8 cellular contexts compared by ENCODE assay signal in the genomic region with DNA sequence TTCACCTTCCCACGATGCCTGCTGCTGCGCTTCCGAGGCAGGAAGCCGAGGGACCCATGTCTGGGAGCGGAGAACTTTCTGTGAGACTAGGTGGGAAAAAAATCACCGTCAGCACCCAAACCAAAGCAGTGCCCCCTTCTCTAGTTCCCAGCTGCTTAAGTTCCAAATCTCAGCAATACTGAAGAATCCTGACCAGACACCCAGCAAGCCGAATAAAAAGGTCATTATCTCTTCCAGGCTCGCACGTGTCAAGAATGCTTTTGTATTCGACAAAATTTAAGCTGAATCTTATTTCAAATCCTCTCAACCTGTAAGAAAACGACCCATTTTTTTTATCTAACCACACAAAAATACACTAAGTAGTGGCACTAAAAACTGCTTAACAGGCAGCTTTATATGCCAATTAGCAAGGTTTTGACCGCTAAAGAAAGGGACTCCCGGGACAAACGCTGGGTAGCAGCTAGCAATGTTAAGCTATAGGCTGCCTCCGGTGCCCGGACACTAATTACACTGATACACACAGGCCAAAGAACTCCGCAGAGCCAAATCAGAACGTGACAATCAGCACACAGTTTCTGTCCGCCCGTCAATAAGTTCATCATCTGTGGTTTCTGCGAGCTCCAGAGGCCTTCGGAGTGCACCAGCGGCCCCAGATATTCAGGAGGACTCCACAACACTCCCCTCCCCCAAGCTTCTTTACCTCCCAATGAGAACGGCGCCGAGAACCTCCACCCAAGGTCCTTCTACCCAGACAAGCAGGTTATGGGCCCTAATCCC. TPM values are rescaled to one million over a fixed set of nuclear protein-coding genes. Genes with fewer than 3 reads are reported as not detected.
DNase-seq lines count a peak whose midpoint lies in the region; ATAC-seq, FAIRE-seq and TF ChIP-seq lines count a peak whose summit lies in the region.

No MANE protein-coding gene starts in this region.

- TF ChIP-seq CTCF in AG10803 (conservative IDR thresholded peaks at IDR 0.05; ENCODE audit: low read length) (no peak), dorsolateral prefrontal cortex (IDR thresholded peaks at IDR 0.05 in 54 of 56, conservative IDR thresholded peaks at IDR 0.05 in 2 of 56; ENCODE audit: low read depth in 1 of 56, partially characterized antibody in 56 of 56) (no peak), mesothelial cell of epicardium (IDR thresholded peaks at IDR 0.05; ENCODE audit: unreplicated experiment) (no peak), vagina (IDR thresholded peaks at IDR 0.05) (no peak)

- DNase-seq in AG10803 (ENCODE audit: low read depth) (peak; percentile 44), RPMI8226 (peak; percentile 55), dorsolateral prefrontal cortex (peak in 1 of 10 donors; percentile 30), mesothelial cell of epicardium (ENCODE audit: low spot score in 2 of 2, unreplicated experiment in 2 of 2) (no peak), vagina (ENCODE audit: extremely low spot score in 2 of 2) (peak in 1 of 2 donors; percentile 88), urothelium cell line (ENCODE audit: low spot score) (no peak), NCI-H510A (lab: John Stamatoyannopoulos, UW) (no peak)

- no peaks in the 10 kb centered on the region for H3K9me3 Mint-ChIP-seq in mesothelial cell of epicardium

- peak overlapping the region; percentile 100 for H3K4me3 Mint-ChIP-seq in mesothelial cell of epicardium

- ATAC-seq in GM21723 (IDR thresholded peaks at IDR 0.05; ENCODE audit: unreplicated experiment): peak; percentile 21

- no peaks in the 10 kb centered on the region for H3K27me3 Mint-ChIP-seq in mesothelial cell of epicardium (ENCODE audit: low read depth)

- FAIRE-seq in urothelium cell line (lab: Jason Lieb, UNC): no peak

- no peak for TF ChIP-seq POLR2A in vagina (IDR thresholded peaks at IDR 0.05)

- H3K27ac ChIP-seq in dorsolateral prefrontal cortex: peak overlapping the region; percentile 85 to 100 (median 99)
- H3K27ac ChIP-seq in vagina: peak overlapping the region; percentile 98

- H3K4me1 Mint-ChIP-seq in mesothelial cell of epicardium: peaks cover 35% of the 10 kb centered on the region

- no peaks in the 10 kb centered on the region for H3K9me3 ChIP-seq in vagina

- intact Hi-C loops in dorsolateral prefrontal cortex (cut with DNase I): loop anchor here (1.0 to 10.0 kb wide), 9 partner anchors 31 to 554 kb away; a partner anchor contains a TSS
- intact Hi-C loops in vagina (cut with DNase I): loop anchor here (2.0 to 10.0 kb wide), 3 partner anchors 84 to 454 kb away; no protein-coding TSS in a partner anchor

- H3K27me3 ChIP-seq in dorsolateral prefrontal cortex (no peaks in the 10 kb centered on the region), vagina (no peaks in the 10 kb centered on the region)

- peak overlapping the region; percentile 94 for H3K4me3 ChIP-seq in AG10803 (ENCODE audit: low read length)
- peak overlapping the region; percentile 60 to 95 (median 79) for H3K4me3 ChIP-seq in dorsolateral prefrontal cortex
- H3K4me3 ChIP-seq in vagina: peak overlapping the region; percentile 82 to 90

- H3K4me1 ChIP-seq in vagina: peaks cover 56% of the 10 kb centered on the region

- H3K27ac Mint-ChIP-seq in mesothelial cell of epicardium: peak overlapping the region; percentile 99

- H3K36me3 Mint-ChIP-seq in mesothelial cell of epicardium: peaks cover 26% of the 10 kb centered on the region

- peaks cover 0 to 44% of the 10 kb centered on the region in 2 donors for H3K36me3 ChIP-seq in vagina

RNA-seq across cellular contexts. Expression of a gene that starts 0.7 kb away (rescaled TPM):
- total RNA-seq in dorsolateral prefrontal cortex (100 to 1,000 TPM; 562 to 963 (median 699) TPM), mesothelial cell of epicardium (2,423 to 2,513 TPM (median 2,494 TPM) in 3 replicates), vagina (2,613 TPM)

RNA-seq across cellular contexts. Expression of a gene that starts 31.1 kb away (rescaled TPM):
- 100 to 1,000 TPM; 108 to 421 (median 288) TPM for total RNA-seq in dorsolateral prefrontal cortex
- 37.4 to 38.9 TPM (median 38.9 TPM) in 3 replicates for total RNA-seq in mesothelial cell of epicardium
- total RNA-seq in vagina: 42.2 TPM

Comparison
In these comparisons a context has a peak if more than half of its experiments do, and no peak if none do; other contexts are left out.
1. DNase-seq: peak in AG10803 (single experiment) and RPMI8226 (single experiment); none in mesothelial cell of epicardium (0 of 2), urothelium cell line (single experiment) and NCI-H510A (single experiment).
2. Peak in every context shown above with its lines, with median percentiles within 50 percentile points of each other: H3K4me3 ChIP-seq.